In genomic region chr5:140221697-140222223, GRCh38 we compare ENCODE assay signal across 11 cellular contexts. TPM values are rescaled to one million over a fixed set of nuclear protein-coding genes. Genes with fewer than 3 reads are reported as not detected.
DNase-seq lines count a peak whose midpoint lies in the region; TF ChIP-seq lines count a peak whose summit lies in the region.
"Had no signal": no experiment of that assay in that cellular context is flagged by ENCODE, and none has a peak within 500 bp of the region (broad histone marks: within the 10 kb centered on the region; RNA-seq: fewer than 3 reads in every experiment).

No MANE protein-coding gene starts in this region.

- TF ChIP-seq CTCF in fibroblast of villous mesenchyme (IDR thresholded peaks at IDR 0.05; ENCODE audit: insufficient read depth, low read depth, low read length): no peak
- no peak for TF ChIP-seq CTCF in GM20000 (IDR thresholded peaks at IDR 0.05; ENCODE audit: extremely low read depth, missing control alignments)

- peaks cover 20% of the 10 kb centered on the region for H3K4me1 Mint-ChIP-seq in activated CD4-positive, alpha-beta T cell treated with anti-CD3 and anti-CD28 coated beads, Interleukin-2, amount 10 ng/mL, durations not matched to agents 24 days and 14 days

- no peak overlapping the region for H3K4me3 ChIP-seq in SJSA1
- no peak overlapping the region for H3K4me3 ChIP-seq in fibroblast of villous mesenchyme (ENCODE audit: low read depth, low read length)

- no peaks in the 10 kb centered on the region for H3K36me3 Mint-ChIP-seq in activated CD4-positive, alpha-beta T cell treated with anti-CD3 and anti-CD28 coated beads, Interleukin-2, amount 10 ng/mL, durations not matched to agents 24 days and 14 days (ENCODE audit: low read depth)

- no peaks in the 10 kb centered on the region for H3K36me3 ChIP-seq in SJSA1

- no peaks in the 10 kb centered on the region for H3K27me3 Mint-ChIP-seq in activated CD4-positive, alpha-beta T cell treated with anti-CD3 and anti-CD28 coated beads, Interleukin-2, amount 10 ng/mL, durations not matched to agents 24 days and 14 days
- H3K27me3 Mint-ChIP-seq: activated CD4-positive, alpha-beta memory T cell treated with anti-CD3 and anti-CD28 coated beads, Interleukin-2, amount 10 ng/mL, durations not matched to agents 7 days and 5 days had no signal

- peak overlapping the region; percentile 6 for H3K4me3 Mint-ChIP-seq in activated CD4-positive, alpha-beta T cell treated with anti-CD3 and anti-CD28 coated beads, Interleukin-2, amount 10 ng/mL, durations not matched to agents 24 days and 14 days
- H3K4me3 Mint-ChIP-seq: activated CD4-positive, alpha-beta memory T cell treated with anti-CD3 and anti-CD28 coated beads, Interleukin-2, amount 10 ng/mL, durations not matched to agents 7 days and 5 days had no signal

- H3K27ac ChIP-seq in SJSA1: peak overlapping the region; percentile 14; the same call in 1 of the 2 replicates
- H3K27ac ChIP-seq: C4-2B had no signal

- H3K27me3 ChIP-seq in SJSA1 (replicated peaks): no peaks in the 10 kb centered on the region

- DNase-seq in activated CD4-positive, alpha-beta T cell treated with anti-CD3 and anti-CD28 coated beads, Interleukin-2, amount 10 ng/mL, durations not matched to agents 24 days and 14 days: no peak
- DNase-seq in activated CD4-positive, alpha-beta T cell treated with anti-CD3 and anti-CD28 coated beads, Interleukin-2, amount 50 U/mL, for 1 hour: no peak
- DNase-seq in SJSA1 (ENCODE audit: low read depth in 1 of 2, low spot score in 2 of 2): peak in 1 of 2 experiments; percentile 49
- DNase-seq in fibroblast of villous mesenchyme (ENCODE audit: low read depth): peak; percentile 51
- peak; percentile 83 for DNase-seq in stromal cell of bone marrow (ENCODE audit: low read depth)
- DNase-seq in NCI-H1694 treated with DMSO at 0.1 percent for 48 hours (lab: John Stamatoyannopoulos, UW): no peak
- DNase-seq in GM20000 (ENCODE audit: low spot score): no peak
- DNase-seq in posterior cingulate gyrus: no peak
- DNase-seq: activated CD4-positive, alpha-beta memory T cell treated with anti-CD3 and anti-CD28 coated beads, Interleukin-2, amount 10 ng/mL, durations not matched to agents 7 days and 5 days; NCI-H1930 had no signal

- no peaks in the 10 kb centered on the region for H3K9me3 ChIP-seq in SJSA1 (replicated peaks)

- H3K9me3 Mint-ChIP-seq in activated CD4-positive, alpha-beta T cell treated with anti-CD3 and anti-CD28 coated beads, Interleukin-2, amount 10 ng/mL, durations not matched to agents 24 days and 14 days: peaks cover 4% of the 10 kb centered on the region
- H3K9me3 Mint-ChIP-seq: activated CD4-positive, alpha-beta memory T cell treated with anti-CD3 and anti-CD28 coated beads, Interleukin-2, amount 10 ng/mL, durations not matched to agents 7 days and 5 days had no signal

- H3K27ac Mint-ChIP-seq in activated CD4-positive, alpha-beta T cell treated with anti-CD3 and anti-CD28 coated beads, Interleukin-2, amount 10 ng/mL, durations not matched to agents 24 days and 14 days: peak overlapping the region; percentile 22
- H3K27ac Mint-ChIP-seq: activated CD4-positive, alpha-beta memory T cell treated with anti-CD3 and anti-CD28 coated beads, Interleukin-2, amount 10 ng/mL, durations not matched to agents 7 days and 5 days had no signal

- intact Hi-C loops in activated CD4-positive, alpha-beta T cell treated with anti-CD3 and anti-CD28 coated beads, Interleukin-2, amount 10 ng/mL, durations not matched to agents 24 days and 14 days (cut with micrococcal nuclease): no loop called here
- intact Hi-C loops in posterior cingulate gyrus (cut with DNase I): no loop called here

- peaks cover 27% of the 10 kb centered on the region for H3K4me1 ChIP-seq in SJSA1 (replicated peaks)

RNA-seq across cellular contexts. Expression of gene CYSTM1, which starts 46.8 kb away (rescaled TPM):
- 17.2 and 17.3 TPM in 2 replicates for total RNA-seq in activated CD4-positive, alpha-beta T cell treated with anti-CD3 and anti-CD28 coated beads, Interleukin-2, amount 10 ng/mL, durations not matched to agents 24 days and 14 days
- total RNA-seq in SJSA1 (2014; rRNA removed; shearing (Covaris generic)): 12.6 and 17.5 TPM in 2 replicates
- 9.5 and 15.8 TPM in 2 replicates for total RNA-seq in fibroblast of villous mesenchyme

Comparison
In these comparisons a context has a peak if more than half of its experiments do, and no peak if none do; other contexts are left out.
1. DNase-seq: peak in fibroblast of villous mesenchyme (single experiment) and stromal cell of bone marrow (single experiment); none in activated CD4-positive, alpha-beta T cell treated with anti-CD3 and anti-CD28 coated beads, Interleukin-2, amount 10 ng/mL, durations not matched to agents 24 days and 14 days (single experiment), activated CD4-positive, alpha-beta T cell treated with anti-CD3 and anti-CD28 coated beads, Interleukin-2, amount 50 U/mL, for 1 hour (single experiment), NCI-H1694 treated with DMSO at 0.1 percent for 48 hours (single experiment), GM20000 (single experiment) and posterior cingulate gyrus (0 of 10).